Comparison of ENCODE assay signal across 9 cellular contexts in the genomic region with DNA sequence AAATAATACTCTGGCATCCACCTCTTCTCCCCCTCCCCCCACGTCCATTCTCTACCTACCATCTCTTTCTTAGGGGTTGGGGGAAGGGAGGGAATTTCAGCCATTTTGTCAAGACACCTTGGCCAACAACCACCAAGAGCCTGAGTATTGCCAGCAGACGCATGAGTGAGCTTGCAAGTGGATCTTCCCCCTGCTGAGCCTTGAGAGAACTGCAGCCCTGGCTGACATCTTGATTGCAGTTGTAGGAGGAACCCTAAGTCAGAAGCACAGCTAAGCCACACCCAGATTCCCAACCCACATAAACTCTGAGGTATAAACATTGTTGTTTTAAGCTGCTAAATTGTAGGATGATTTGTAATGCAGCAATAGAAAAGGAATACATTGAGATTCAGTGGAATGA.
A peak's percentile ranks its signal among the peaks of the same experiment; 100 is the strongest.
DNase-seq lines count a peak whose midpoint lies in the region; ATAC-seq, FAIRE-seq and TF ChIP-seq lines count a peak whose summit lies in the region.
"Had no signal": no experiment of that assay in that cellular context is flagged by ENCODE, and none has a peak within 500 bp of the region (broad histone marks: within the 10 kb centered on the region; RNA-seq: fewer than 3 reads in every experiment).

No MANE protein-coding gene starts in this region.

- H4K20me1 ChIP-seq in osteoblast (ENCODE audit: insufficient read depth, low read length) = no peaks in the 10 kb centered on the region

- H3K79me2 ChIP-seq in osteoblast (ENCODE audit: insufficient read depth, low read length) = no peaks in the 10 kb centered on the region

- H3K4me1 ChIP-seq in osteoblast (ENCODE audit: insufficient read depth, low read length) = no peaks in the 10 kb centered on the region

- H3K36me3 ChIP-seq in osteoblast (ENCODE audit: insufficient read depth, low read length) = no peaks in the 10 kb centered on the region
- H3K36me3 ChIP-seq: neutrophil had no signal

- H3K4me2 ChIP-seq in osteoblast (ENCODE audit: insufficient read depth, low read length) = no peak overlapping the region

- no peak overlapping the region for H2AFZ ChIP-seq in osteoblast (ENCODE audit: low read length)

- no peaks in the 10 kb centered on the region for H3K4me1 Mint-ChIP-seq in activated CD4-positive, alpha-beta T cell treated with anti-CD3 and anti-CD28 coated beads, Interleukin-2, amount 10 ng/mL, durations not matched to agents 24 days and 14 days

- no peak overlapping the region for H3K4me3 Mint-ChIP-seq in activated CD4-positive, alpha-beta T cell treated with anti-CD3 and anti-CD28 coated beads, Interleukin-2, amount 10 ng/mL, durations not matched to agents 24 days and 14 days

- H3K27ac ChIP-seq in osteoblast (ENCODE audit: low read depth, low read length) = no peak overlapping the region
- H3K27ac ChIP-seq: neutrophil had no signal

- ATAC-seq in HG02798 (IDR thresholded peaks at IDR 0.05; ENCODE audit: poor library complexity, unreplicated experiment) = peak; percentile 80

- H3K27me3 ChIP-seq in osteoblast (ENCODE audit: insufficient read depth, low read length) = no peaks in the 10 kb centered on the region
- H3K27me3 ChIP-seq: neutrophil had no signal

- no peak overlapping the region for H3K27ac Mint-ChIP-seq in activated CD4-positive, alpha-beta T cell treated with anti-CD3 and anti-CD28 coated beads, Interleukin-2, amount 10 ng/mL, durations not matched to agents 24 days and 14 days

- TF ChIP-seq POLR2A in GM12892 (IDR thresholded peaks at IDR 0.05; ENCODE audit: low read depth, low read length) = no peak

- no peaks in the 10 kb centered on the region for H3K27me3 Mint-ChIP-seq in activated CD4-positive, alpha-beta T cell treated with anti-CD3 and anti-CD28 coated beads, Interleukin-2, amount 10 ng/mL, durations not matched to agents 24 days and 14 days

- in situ Hi-C loops in G401 (cut with HindIII; ENCODE audit: low sequenced_read_pairs) = no loop called here

- H3K9me3 ChIP-seq in osteoblast (ENCODE audit: low read depth, low read length) = no peaks in the 10 kb centered on the region
- H3K9me3 ChIP-seq: neutrophil had no signal

- no peak for FAIRE-seq in GM12892 (lab: Jason Lieb, UNC)

- H3K9me3 Mint-ChIP-seq in activated CD4-positive, alpha-beta T cell treated with anti-CD3 and anti-CD28 coated beads, Interleukin-2, amount 10 ng/mL, durations not matched to agents 24 days and 14 days = no peaks in the 10 kb centered on the region

- intact Hi-C loops in activated CD4-positive, alpha-beta T cell treated with anti-CD3 and anti-CD28 coated beads, Interleukin-2, amount 10 ng/mL, durations not matched to agents 24 days and 14 days (cut with micrococcal nuclease) = no loop called here

- H3K36me3 Mint-ChIP-seq in activated CD4-positive, alpha-beta T cell treated with anti-CD3 and anti-CD28 coated beads, Interleukin-2, amount 10 ng/mL, durations not matched to agents 24 days and 14 days (ENCODE audit: low read depth) = no peaks in the 10 kb centered on the region

- no peak overlapping the region for H3K4me3 ChIP-seq in osteoblast (ENCODE audit: insufficient read depth, low read length)

- peak; percentile 54 for DNase-seq in activated CD4-positive, alpha-beta T cell treated with anti-CD3 and anti-CD28 coated beads, Interleukin-2, amount 10 ng/mL, durations not matched to agents 24 days and 14 days
- no peak for DNase-seq in activated CD4-positive, alpha-beta T cell treated with anti-CD3 and anti-CD28 coated beads, Interleukin-2, amount 50 U/mL, for 1 hour
- DNase-seq in RPMI7951 (ENCODE audit: low read depth) = peak; percentile 51
- no peak for DNase-seq in osteoblast (ENCODE audit: insufficient read length, low spot score, missing footprints)
- no peak for DNase-seq in effector CD8-positive, alpha-beta T cell (lab: John Stamatoyannopoulos, UW)
- DNase-seq in GM12892 (ENCODE audit: insufficient read length) = no peak
- no peak for DNase-seq in G401 (ENCODE audit: low spot score)

- peak; percentile 40 for TF ChIP-seq CTCF in osteoblast (IDR thresholded peaks at IDR 0.05; ENCODE audit: extremely low read depth, low read depth, low read length)

Comparison
In these comparisons a context has a peak if more than half of its experiments do, and no peak if none do; other contexts are left out.
1. DNase-seq: peak in activated CD4-positive, alpha-beta T cell treated with anti-CD3 and anti-CD28 coated beads, Interleukin-2, amount 10 ng/mL, durations not matched to agents 24 days and 14 days (single experiment) and RPMI7951 (single experiment); none in activated CD4-positive, alpha-beta T cell treated with anti-CD3 and anti-CD28 coated beads, Interleukin-2, amount 50 U/mL, for 1 hour (single experiment), osteoblast (single experiment), effector CD8-positive, alpha-beta T cell (single experiment), GM12892 (single experiment) and G401 (single experiment).